8 cellular contexts compared by ENCODE assay signal in the genomic region with DNA sequence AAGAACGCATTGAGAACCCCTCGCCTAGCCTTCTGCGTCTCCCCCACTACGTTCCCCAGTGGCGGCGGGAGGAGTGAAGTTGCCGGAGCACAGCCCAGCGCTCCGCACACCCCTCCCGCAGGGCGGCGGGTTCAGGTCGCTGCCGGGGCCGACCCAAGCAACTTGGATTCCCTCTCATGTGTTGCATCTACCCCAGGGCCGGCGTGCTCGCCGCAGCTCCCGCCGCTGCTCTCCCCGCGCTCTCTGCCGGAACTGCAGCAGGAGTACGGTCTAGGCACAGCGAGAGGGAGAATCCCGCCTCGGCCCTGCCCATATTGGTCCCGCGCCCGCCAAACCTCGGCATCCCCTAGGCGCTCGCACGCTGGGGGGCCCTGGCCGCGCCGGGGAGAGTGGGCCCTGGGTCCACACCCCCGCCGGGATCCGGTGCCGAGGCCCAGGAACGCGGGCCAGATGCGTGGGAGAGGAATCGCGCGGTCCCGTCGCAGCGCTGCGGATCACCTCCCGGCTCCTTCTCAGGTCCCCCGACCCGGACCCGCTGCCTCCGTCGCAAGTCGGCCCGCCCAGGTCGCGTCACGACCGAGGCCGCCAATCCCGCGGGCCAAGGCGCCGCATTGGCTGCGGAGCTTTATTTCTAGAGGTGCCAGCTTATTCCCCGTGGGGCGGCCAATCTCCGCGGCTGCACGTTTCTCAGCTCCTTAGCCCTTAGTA. TPM values are rescaled to one million over a fixed set of nuclear protein-coding genes. Genes with fewer than 3 reads are reported as not detected.
DNase-seq lines count a peak whose midpoint lies in the region; ATAC-seq, FAIRE-seq and TF ChIP-seq lines count a peak whose summit lies in the region.

No MANE protein-coding gene starts in this region.

- DNase-seq in CD14-positive monocyte (ENCODE audit: low spot score) = peak; percentile 53
- DNase-seq in NCI-H82 treated with DMSO at 0.1 percent for 48 hours (lab: John Stamatoyannopoulos, UW; ENCODE audit: unreplicated experiment) = peak; percentile 87
- DNase-seq in activated CD8-positive, alpha-beta memory T cell treated with anti-CD3 and anti-CD28 coated beads, Interleukin-2, amount 50 U/mL, for 48 hours = peak; percentile 90
- peak; percentile 83 for DNase-seq in endothelial cell of umbilical vein (ENCODE audit: low read depth, low spot score)
- peak; percentile 73 to 77 for DNase-seq in stimulated activated CD8-positive, alpha-beta memory T cell treated with anti-CD3 and anti-CD28 coated beads, Interleukin-2, amount 100 ng/mL, for 48 hours (ENCODE audit: low read depth in 2 of 2)

- H3K4me1 Mint-ChIP-seq in CD14-positive monocyte = peaks cover 33% of the 10 kb centered on the region

- TF ChIP-seq POLR2A in endothelial cell of umbilical vein (IDR thresholded peaks at IDR 0.05; ENCODE audit: low read depth, low read length) = peak; percentile 65

- peak; percentile 87 for FAIRE-seq in endothelial cell of umbilical vein (lab: Jason Lieb, UNC)

- ATAC-seq in GM19351 (IDR thresholded peaks at IDR 0.05; ENCODE audit: unreplicated experiment) (peak; percentile 37), HG03460 (IDR thresholded peaks at IDR 0.05; ENCODE audit: unreplicated experiment) (peak; percentile 30)

- H3K9me3 ChIP-seq in endothelial cell of umbilical vein (replicated peaks; ENCODE audit: control insufficient read depth, insufficient read depth, low read length) = no peaks in the 10 kb centered on the region
- H3K9me3 ChIP-seq in mononuclear cell (ENCODE audit: low read depth, low read length) = no peaks in the 10 kb centered on the region

- no TSS peak for BruUV-seq in endothelial cell of umbilical vein (replicated peaks; lab: Mats Ljungman, UMichigan)

- dilution Hi-C loops in endothelial cell of umbilical vein (cut with MboI; ENCODE audit: extremely low pct_ligation_motif_present, low sequenced_read_pairs) = no loop called here

- peaks cover 0 to 2% (median 0%) of the 10 kb centered on the region in 7 donors for H3K9me3 Mint-ChIP-seq in CD14-positive monocyte

- no peaks in the 10 kb centered on the region for H4K20me1 ChIP-seq in endothelial cell of umbilical vein (replicated peaks; ENCODE audit: control insufficient read depth, extremely low read depth, insufficient read depth, low read length)

- H3K9me1 ChIP-seq in endothelial cell of umbilical vein (replicated peaks; ENCODE audit: control insufficient read depth, extremely low read depth, insufficient read depth, low read length) = no peaks in the 10 kb centered on the region

- peak overlapping the region; percentile 98 to 99 for H3K4me3 Mint-ChIP-seq in CD14-positive monocyte

- peaks cover 13% of the 10 kb centered on the region for H3K79me2 ChIP-seq in endothelial cell of umbilical vein (ENCODE audit: control insufficient read depth, insufficient read depth, low read length)

- peak overlapping the region; percentile 79 for H3K4me2 ChIP-seq in endothelial cell of umbilical vein (ENCODE audit: insufficient read depth, low read length)

- POLR2A ChIA-PET in endothelial cell of umbilical vein (lab: Charles Lee) = interaction anchor here (1.2 to 2.7 kb wide), 4 partner anchors 11 to 68 kb away, joined by 3 to 15 read pairs (median 3); a partner anchor contains a TSS

- H3K27me3 Mint-ChIP-seq in CD14-positive monocyte (ENCODE audit: low read depth in 3 of 3) = peaks cover 0 to 12% (median 10%) of the 10 kb centered on the region in 3 donors

- H3K27ac Mint-ChIP-seq in CD14-positive monocyte = peak overlapping the region; percentile 94 to 97 (median 96)

- intact Hi-C loops in CD14-positive monocyte (cut with micrococcal nuclease) (no loop called here), endothelial cell of umbilical vein (cut with micrococcal nuclease) (loop anchor here (1.0 to 5.0 kb wide), 3 partner anchors 17 to 656 kb away; a partner anchor contains a TSS)

- H3K36me3 ChIP-seq in endothelial cell of umbilical vein (ENCODE audit: control insufficient read depth in 2 of 2, extremely low read depth in 1 of 2, insufficient read depth in 2 of 2, low read length in 2 of 2) = no peaks in the 10 kb centered on the region

- peak overlapping the region; percentile 91 for H3K9ac ChIP-seq in endothelial cell of umbilical vein (replicated peaks; ENCODE audit: extremely low read depth, insufficient read depth, low read length)

- H2AFZ ChIP-seq in endothelial cell of umbilical vein (ENCODE audit: low read depth, low read length) = peak overlapping the region; percentile 75

- CTCF ChIA-PET in endothelial cell of umbilical vein (lab: Charles Lee) = interaction anchor here (0.8 to 2.2 kb wide), 13 partner anchors 9 to 309 kb away, joined by 3 to 9 read pairs (median 4); a partner anchor contains a TSS

- peak overlapping the region; percentile 59 for H3K27ac ChIP-seq in endothelial cell of umbilical vein (ENCODE audit: insufficient read depth, low read depth, low read length)

- peaks cover 0 to 4% of the 10 kb centered on the region in 2 donors for H3K36me3 Mint-ChIP-seq in CD14-positive monocyte

- H3K4me3 ChIP-seq in endothelial cell of umbilical vein (replicated peaks in 1 of 3; ENCODE audit: insufficient read depth in 1 of 3, low read depth in 1 of 3, low read length in 3 of 3) (peak overlapping the region; percentile 32 to 76 (median 63)), mononuclear cell (ENCODE audit: low read length) (peak overlapping the region; percentile 91)

- H3K27me3 ChIP-seq in endothelial cell of umbilical vein (ENCODE audit: control insufficient read depth in 2 of 2, insufficient read depth in 2 of 2, low read length in 2 of 2) = peaks cover 3 to 14% of the 10 kb centered on the region in 2 experiments
- peaks cover 24% of the 10 kb centered on the region for H3K27me3 ChIP-seq in mononuclear cell (ENCODE audit: insufficient read depth, low read length)

- H3K4me1 ChIP-seq in endothelial cell of umbilical vein (ENCODE audit: control insufficient read depth, extremely low read depth, insufficient read depth, low read length) (peaks cover 18% of the 10 kb centered on the region), mononuclear cell (ENCODE audit: insufficient read depth, low read length) (peaks cover 42% of the 10 kb centered on the region)

- TF ChIP-seq CTCF in CD14-positive monocyte (IDR thresholded peaks at IDR 0.05) = peak; percentile 13
- no peak for TF ChIP-seq CTCF in endothelial cell of umbilical vein (IDR thresholded peaks at IDR 0.05; ENCODE audit: extremely low read depth in 1 of 2, insufficient read depth in 1 of 2, low read depth in 1 of 2, low read length in 2 of 2)

TF ChIP-seq in endothelial cell of umbilical vein, 7 proteins besides CTCF, POLR2A, EP300 and RAD21:
- peak; percentile 66 for TF ChIP-seq POLR2AphosphoS5 (IDR thresholded peaks at IDR 0.05; ENCODE audit: insufficient read depth, low read depth, low read length)
- TF ChIP-seq, protein P1, sequence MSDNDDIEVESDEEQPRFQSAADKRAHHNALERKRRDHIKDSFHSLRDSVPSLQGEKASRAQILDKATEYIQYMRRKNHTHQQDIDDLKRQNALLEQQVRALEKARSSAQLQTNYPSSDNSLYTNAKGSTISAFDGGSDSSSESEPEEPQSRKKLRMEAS (IDR thresholded peaks at IDR 0.05; ENCODE audit: insufficient read depth, insufficient read length) = no peak

RNA-seq across cellular contexts. Expression of a gene that starts 0.6 kb away (rescaled TPM):
- polyA plus RNA-seq in CD14-positive monocyte = 10 to 100 TPM; 24.9 to 30.8 TPM
- 26.9 and 31.5 TPM in 2 replicates for total RNA-seq in endothelial cell of umbilical vein
- polyA plus RNA-seq in endothelial cell of umbilical vein = 22.6 and 28.8 TPM in 2 replicates
- polyA plus RNA-seq in endothelial cell of umbilical vein (2011; cell fraction: cytosol; rRNA removed) = 24.9 and 25.6 TPM in 2 replicates
- polyA plus RNA-seq in endothelial cell of umbilical vein (2011; cell fraction: nucleus; rRNA removed) = 47.0 and 53.5 TPM in 2 replicates
- polyA plus RNA-seq in endothelial cell of umbilical vein (2012) = 24.2 and 26.6 TPM in 2 replicates
- 24.3 and 29.6 TPM in 2 replicates for polyA minus RNA-seq in endothelial cell of umbilical vein
- polyA minus RNA-seq in endothelial cell of umbilical vein (2011; cell fraction: cytosol; rRNA and poly(A)+ RNA removed) = 19.6 TPM
- 65.3 and 86.5 TPM in 2 replicates for polyA minus RNA-seq in endothelial cell of umbilical vein (2011; cell fraction: nucleus; rRNA and poly(A)+ RNA removed)
- 157 TPM for total RNA-seq in mononuclear cell

Comparison
In these comparisons a context has a peak if more than half of its experiments do, and no peak if none do; other contexts are left out.
1. Peak in every context shown above with its lines: DNase-seq, ATAC-seq, H3K4me3 ChIP-seq and H3K27ac ChIP-seq.